Comparison of ENCODE assay signal across 24 cellular contexts in genomic region chr3:6721496-6721895, GRCh38.
"Had no signal": no experiment of that assay in that cellular context is flagged by ENCODE, and none has a peak within 500 bp of the region (broad histone marks: within the 10 kb centered on the region; RNA-seq: fewer than 3 reads in every experiment).

No MANE protein-coding gene starts in this region.

- H3K27ac ChIP-seq: coronary artery, dorsolateral prefrontal cortex, esophagus squamous epithelium, gastrocnemius medialis, heart right ventricle, left lung, lower lobe of right lung had no signal

- H3K36me3 ChIP-seq: esophagus squamous epithelium, gastrocnemius medialis, heart right ventricle, left lung, lower lobe of right lung had no signal

- H3K4me3 ChIP-seq: coronary artery, dorsolateral prefrontal cortex, esophagus squamous epithelium, gastrocnemius medialis, heart right ventricle, left lung, lower lobe of right lung had no signal

- H3K27me3 ChIP-seq: esophagus squamous epithelium, gastrocnemius medialis, heart right ventricle, left lung had no signal

- ATAC-seq: gastrocnemius medialis; heart right ventricle; left cardiac atrium; left lung; left ventricle myocardium superior; lower lobe of right lung; naive thymus-derived CD4-positive, alpha-beta T cell had no signal

- H3K9me3 ChIP-seq: esophagus squamous epithelium, gastrocnemius medialis, left lung, lower lobe of right lung had no signal

- H3K4me1 ChIP-seq: gastrocnemius medialis, heart right ventricle, left lung, lower lobe of right lung had no signal

- DNase-seq: dermis blood vessel endothelial cell; dorsolateral prefrontal cortex; effector CD4-positive, alpha-beta T cell; effector memory CD4-positive, alpha-beta T cell; esophagus squamous epithelium; foreskin fibroblast; foreskin melanocyte; gastrocnemius medialis; glutamatergic neuron; head of caudate nucleus; heart right ventricle; hippocampal formation; left cardiac atrium; left lung; left ventricle myocardium superior; lower lobe of right lung; mesenchymal stem cell; midbrain; naive thymus-derived CD4-positive, alpha-beta T cell had no signal

- FAIRE-seq: colon, endothelial cell of umbilical vein, islet of Langerhans, keratinocyte had no signal
